Comparison of ENCODE assay signal across 10 cellular contexts in the genomic region with DNA sequence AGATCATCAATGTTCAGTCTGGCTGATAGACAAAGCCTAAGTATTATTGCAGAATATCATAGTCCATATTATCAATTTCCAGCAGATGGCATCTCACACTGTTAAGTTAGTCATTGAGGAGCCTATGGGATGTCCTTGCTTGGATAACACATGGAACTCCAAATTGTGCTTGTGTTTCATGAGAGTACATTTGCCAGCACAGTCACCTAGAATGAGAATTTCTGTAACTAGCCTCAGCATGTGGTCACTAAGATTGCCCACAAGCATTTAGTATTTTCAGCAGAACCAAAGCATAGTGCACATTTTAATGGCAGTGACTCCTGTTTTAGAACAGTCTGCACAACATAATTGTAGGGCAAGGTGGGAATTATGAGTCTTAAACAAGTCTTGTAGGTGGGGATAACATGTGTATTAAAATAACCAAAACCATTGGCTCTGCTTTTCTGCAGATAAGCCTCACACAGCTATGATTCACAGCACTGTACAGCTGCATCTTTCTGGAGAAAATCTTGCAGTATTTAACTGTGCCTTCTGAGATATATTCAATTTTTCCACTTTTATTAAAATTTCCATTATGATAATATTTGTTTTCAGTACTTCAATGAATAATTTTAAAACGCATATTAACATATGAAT.
DNase-seq lines count a peak whose midpoint lies in the region; ATAC-seq and TF ChIP-seq lines count a peak whose summit lies in the region.
"Had no signal": no experiment of that assay in that cellular context is flagged by ENCODE, and none has a peak within 500 bp of the region (broad histone marks: within the 10 kb centered on the region; RNA-seq: fewer than 3 reads in every experiment).

No MANE protein-coding gene starts in this region.

- DNase-seq in Daoy (ENCODE audit: low read depth) = peak; percentile 20
- peak; percentile 6 to 69 (median 24) for DNase-seq in NCI-H1417 (lab: John Stamatoyannopoulos, UW)
- peak; percentile 44 for DNase-seq in astrocyte of the cerebellum (ENCODE audit: low read depth)
- peak; percentile 44 for DNase-seq in myocyte (ENCODE audit: low read depth)
- DNase-seq in NCI-H226 = no peak
- DNase-seq in T-helper 2 cell = no peak
- DNase-seq: activated CD4-positive, alpha-beta T cell treated with anti-CD3 and anti-CD28 coated beads, Interleukin-2, amount 50 U/mL, for 4 hours; effector memory CD4-positive, alpha-beta T cell had no signal

- no peak for ATAC-seq in HG02623 (IDR thresholded peaks at IDR 0.05; ENCODE audit: unreplicated experiment)
- no peak for ATAC-seq in HG02885 (IDR thresholded peaks at IDR 0.05; ENCODE audit: poor library complexity, unreplicated experiment)

- TF ChIP-seq CTCF in astrocyte of the cerebellum (IDR thresholded peaks at IDR 0.05; ENCODE audit: low read depth, low read length, missing control alignments) = peak; percentile 19

- H3K4me3 ChIP-seq in astrocyte of the cerebellum (ENCODE audit: low read depth, low read length) = no peak overlapping the region

- in situ Hi-C loops in astrocyte of the cerebellum (cut with HindIII; ENCODE audit: low sequenced_read_pairs) = loop anchor here (25.0 kb wide), 1 partner anchor 1299 kb away; no protein-coding TSS in a partner anchor

Comparison
In these comparisons a context has a peak if more than half of its experiments do, and no peak if none do; other contexts are left out.
1. DNase-seq: peak in Daoy (single experiment), NCI-H1417 (3 of 3), astrocyte of the cerebellum (single experiment) and myocyte (single experiment); none in NCI-H226 (single experiment) and T-helper 2 cell (0 of 5).